8 cellular contexts compared by ENCODE assay signal in genomic region chr12:88993655-88994054, GRCh38.
DNase-seq lines count a peak whose midpoint lies in the region; ATAC-seq, FAIRE-seq and TF ChIP-seq lines count a peak whose summit lies in the region.

No MANE protein-coding gene starts in this region.

- H3K36me3 Mint-ChIP-seq in brain: no peaks in the 10 kb centered on the region

- H3K4me3 ChIP-seq in HEK293 (ENCODE audit: low read depth, low read length): no peak overlapping the region
- H3K4me3 ChIP-seq in HepG2 (replicated peaks in 1 of 3; ENCODE audit: insufficient read depth in 1 of 3, low read depth in 2 of 3, low read length in 3 of 3): no peak overlapping the region

- H3K4me3 Mint-ChIP-seq in brain: no peak overlapping the region

- no peak for TF ChIP-seq POLR2A in HepG2 (IDR thresholded peaks at IDR 0.05; ENCODE audit: insufficient read depth in 1 of 2, low read depth in 2 of 2, low read length in 2 of 2)

- peak overlapping the region in 1 of 5 experiments; percentile 13 for H3K27ac Mint-ChIP-seq in brain

- TF ChIP-seq CTCF in HEK293 (tag by site-specific recombination; IDR thresholded peaks at IDR 0.05): no peak
- TF ChIP-seq CTCF in brain (conservative IDR thresholded peaks at IDR 0.05): peak; percentile 72 to 82
- peak; percentile 55 for TF ChIP-seq CTCF in HepG2 (CRISPR knock-in tag; IDR thresholded peaks at IDR 0.05)

- TF ChIP-seq EP300 in HepG2 (IDR thresholded peaks at IDR 0.05; ENCODE audit: low read depth in 2 of 2, low read length in 2 of 2): no peak
- no peak for TF ChIP-seq EP300 in HepG2 (CRISPR knock-in tag; IDR thresholded peaks at IDR 0.05; ENCODE audit: borderline replicate concordance)

- no peaks in the 10 kb centered on the region; a peak in 1 of 5 replicates for H3K27me3 ChIP-seq in HepG2 (ENCODE audit: control insufficient read depth in 1 of 2, insufficient read depth in 2 of 2, low read length in 2 of 2)

- H3K9me3 Mint-ChIP-seq in brain: no peaks in the 10 kb centered on the region

- no peaks in the 10 kb centered on the region for H4K20me1 ChIP-seq in HepG2 (ENCODE audit: insufficient read depth, low read length)

- no peak overlapping the region for H3K4me2 ChIP-seq in HepG2 (ENCODE audit: low read depth, low read length)

- no peak overlapping the region for H3K9ac ChIP-seq in HepG2 (ENCODE audit: insufficient read depth, low read depth, low read length)

- no peaks in the 10 kb centered on the region for H3K36me3 ChIP-seq in HEK293 (ENCODE audit: control insufficient read depth in 2 of 2, insufficient read depth in 1 of 2, low read length in 2 of 2)
- H3K36me3 ChIP-seq in HepG2 (replicated peaks in 1 of 2; ENCODE audit: control insufficient read depth in 1 of 2, insufficient read depth in 2 of 2, low read length in 2 of 2): no peaks in the 10 kb centered on the region

- intact Hi-C loops in HepG2 (cut with micrococcal nuclease; ENCODE audit: unreplicated experiment): loop anchor here (1.0 to 5.0 kb wide), 6 partner anchors 136 to 881 kb away; no protein-coding TSS in a partner anchor

- BruUV-seq in HepG2 (replicated peaks; lab: Mats Ljungman, UMichigan): no TSS peak

- TF ChIP-seq RAD21 in HepG2 (CRISPR knock-in tag; IDR thresholded peaks at IDR 0.05): no peak

- H3K4me1 ChIP-seq in HEK293 (ENCODE audit: control insufficient read depth, insufficient read depth, low read length): no peaks in the 10 kb centered on the region
- no peaks in the 10 kb centered on the region for H3K4me1 ChIP-seq in HepG2 (ENCODE audit: insufficient read depth, low read length)

- in situ Hi-C loops in HepG2 (cut with HindIII; ENCODE audit: extremely low pct_ligation_motif_present, low pct_unique_long_range_greater_than_20kb): loop anchor here (25.0 kb wide), 1 partner anchor 856 kb away; the partner anchor contains the start of genes CEP290 and TMTC3

- DNase-seq in COLO829 (ENCODE audit: low spot score) (peak; percentile 21), NCI-H2196 (lab: John Stamatoyannopoulos, UW; ENCODE audit: unreplicated experiment) (peak; percentile 64), HepG2 (ENCODE audit: low spot score) (peak; percentile 36)

- no peak overlapping the region for H2AFZ ChIP-seq in HepG2 (ENCODE audit: low read length)

- no peak for ATAC-seq in HepG2
- no peak for ATAC-seq in HG03139 (IDR thresholded peaks at IDR 0.05; ENCODE audit: unreplicated experiment)
- no peak for ATAC-seq in HG03196 (IDR thresholded peaks at IDR 0.05; ENCODE audit: unreplicated experiment)
- ATAC-seq in HG03108 (IDR thresholded peaks at IDR 0.05; ENCODE audit: unreplicated experiment): no peak

- H3K27ac ChIP-seq in HEK293 (ENCODE audit: extremely low read depth, low read depth, low read length): no peak overlapping the region
- H3K27ac ChIP-seq in HepG2 (ENCODE audit: extremely low read length, insufficient read depth, low read length): no peak overlapping the region

- no peaks in the 10 kb centered on the region for H3K9me3 ChIP-seq in HEK293 (ENCODE audit: control insufficient read depth, insufficient read depth, low read depth, low read length)
- no peaks in the 10 kb centered on the region for H3K9me3 ChIP-seq in HepG2 (ENCODE audit: low read length)

- FAIRE-seq in HepG2 (lab: Jason Lieb, UNC): no peak

- H3K27me3 Mint-ChIP-seq in brain: no peaks in the 10 kb centered on the region

- 0% methylated on average over 3 of the region's 3 CpGs for WGBS in HepG2 (ENCODE audit: low lambda C conversion rate)

- peaks cover 4% of the 10 kb centered on the region for H3K4me1 Mint-ChIP-seq in brain

- H3K79me2 ChIP-seq in HepG2 (ENCODE audit: insufficient read depth, low read length): no peaks in the 10 kb centered on the region

- POLR2A ChIA-PET in HEK293 (lab: Yijun Ruan, JAX) (interaction anchor here (2.1 kb wide), 1 partner anchor 413 kb away, joined by 6 read pairs; the partner anchor contains the start of gene KITLG), HepG2 (lab: Yijun Ruan, JAX) (no interaction called here)

- CTCF ChIA-PET in HEK293 (lab: Yijun Ruan, JAX): interaction anchor here (0.5 to 2.2 kb wide), 29 partner anchors 9 to 882 kb away, joined by 3 to 12 read pairs (median 4); no protein-coding TSS in a partner anchor
- CTCF ChIA-PET in HepG2 (lab: Yijun Ruan, JAX; ENCODE audit: low intra/inter-chr PET ratio, low total read pairs): no interaction called here

TF ChIP-seq in HEK293, 187 proteins besides CTCF, POLR2A, EP300 and RAD21:
- peak; percentile 85 for TF ChIP-seq ZNF654 (tag by site-specific recombination; IDR thresholded peaks at IDR 0.05; ENCODE audit: low read depth)
- TF ChIP-seq ZNF404 (tag by site-specific recombination; IDR thresholded peaks at IDR 0.05): no peak
- no peak for TF ChIP-seq ZBTB7A (tag by site-specific recombination; IDR thresholded peaks at IDR 0.05; ENCODE audit: low read depth)

TF ChIP-seq in HepG2, 621 proteins besides CTCF, POLR2A, EP300 and RAD21:
- TF ChIP-seq ZFP62 (CRISPR knock-in tag; IDR thresholded peaks at IDR 0.05): no peak
- 0 out of 2 replicates have a peak, but pooled peaks have one; percentile 16 for TF ChIP-seq SMC3 (IDR thresholded peaks at IDR 0.05; ENCODE audit: low read length)
- peak; percentile 78 for TF ChIP-seq STAG1 (CRISPR knock-in tag; IDR thresholded peaks at IDR 0.05)
- no peak for TF ChIP-seq NONO (IDR thresholded peaks at IDR 0.05)
- no peak for TF ChIP-seq NONO (CRISPR knock-in tag; conservative IDR thresholded peaks at IDR 0.05)
- no peak for TF ChIP-seq ZNF235 (CRISPR knock-in tag; IDR thresholded peaks at IDR 0.05; ENCODE audit: borderline replicate concordance)
- no peak for TF ChIP-seq ZNF160 (CRISPR knock-in tag; IDR thresholded peaks at IDR 0.05)
- no peak for TF ChIP-seq ZNF710 (CRISPR knock-in tag; IDR thresholded peaks at IDR 0.05; ENCODE audit: borderline replicate concordance)
- no peak for TF ChIP-seq ZBTB20 (CRISPR knock-in tag; IDR thresholded peaks at IDR 0.05; ENCODE audit: borderline replicate concordance, low read depth)
- no peak for TF ChIP-seq HMGA1 (CRISPR knock-in tag; conservative IDR thresholded peaks at IDR 0.05)
- no peak for TF ChIP-seq HNRNPH1 (optimal IDR thresholded peaks at IDR 0.05; ENCODE audit: low read depth, low read length)
- TF ChIP-seq CENPT (CRISPR knock-in tag; IDR thresholded peaks at IDR 0.05; ENCODE audit: low read depth): no peak
